ENCODE assay signal across 1 cellular context in the genomic region with DNA sequence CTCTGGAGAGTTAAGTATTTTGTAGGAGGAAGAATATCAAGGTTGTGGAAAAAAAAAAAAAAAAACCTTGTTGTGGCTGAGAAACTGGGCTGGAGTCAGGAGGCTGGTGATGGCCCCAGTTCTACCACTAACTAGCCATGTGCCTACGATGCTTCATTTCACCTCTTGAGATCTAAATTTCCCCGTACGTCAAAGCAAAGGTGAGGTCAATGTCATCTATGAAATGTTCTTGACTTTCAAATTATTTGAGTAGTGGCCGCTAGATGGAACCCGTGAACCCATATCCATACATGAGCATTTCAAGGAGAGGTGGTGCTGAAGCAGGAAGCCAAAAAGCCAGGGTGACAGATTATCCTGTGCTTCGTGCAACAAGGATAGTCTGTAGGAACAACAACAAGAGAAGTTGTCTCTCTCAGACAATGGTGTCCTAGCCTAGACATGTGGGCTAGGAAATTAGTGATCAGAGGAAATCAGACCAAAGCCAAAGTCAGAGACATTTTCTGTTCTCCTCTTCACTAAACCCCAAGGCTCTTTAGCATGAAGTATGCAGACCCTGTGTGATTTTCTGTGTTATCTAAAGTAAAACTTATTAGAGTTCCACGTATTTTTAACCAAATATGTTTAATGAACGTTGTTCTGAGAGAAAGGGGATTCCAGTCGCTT.
TF ChIP-seq lines count a peak whose summit lies in the region.

No MANE protein-coding gene starts in this region.

TF ChIP-seq in GM12878, 131 proteins besides CTCF, POLR2A, EP300 and RAD21 (continued from another document and continues in another):
- TF ChIP-seq, protein P1, sequence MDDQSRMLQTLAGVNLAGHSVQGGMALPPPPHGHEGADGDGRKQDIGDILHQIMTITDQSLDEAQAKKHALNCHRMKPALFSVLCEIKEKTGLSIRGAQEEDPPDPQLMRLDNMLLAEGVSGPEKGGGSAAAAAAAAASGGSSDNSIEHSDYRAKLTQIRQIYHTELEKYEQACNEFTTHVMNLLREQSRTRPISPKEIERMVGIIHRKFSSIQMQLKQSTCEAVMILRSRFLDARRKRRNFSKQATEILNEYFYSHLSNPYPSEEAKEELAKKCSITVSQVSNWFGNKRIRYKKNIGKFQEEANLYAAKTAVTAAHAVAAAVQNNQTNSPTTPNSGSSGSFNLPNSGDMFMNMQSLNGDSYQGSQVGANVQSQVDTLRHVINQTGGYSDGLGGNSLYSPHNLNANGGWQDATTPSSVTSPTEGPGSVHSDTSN (IDR thresholded peaks at IDR 0.05; ENCODE audit: insufficient replicate concordance, low read depth, low read length): no peak
- TF ChIP-seq TCF12 (IDR thresholded peaks at IDR 0.05; ENCODE audit: low read depth, low read length) (0 out of 2 replicates have a peak, but pooled peaks have one; percentile 7), BMI1 (IDR thresholded peaks at IDR 0.05; ENCODE audit: borderline replicate concordance) (no peak), ZZZ3 (IDR thresholded peaks at IDR 0.05; ENCODE audit: control insufficient read depth, insufficient read length, low read depth) (no peak), FOS (IDR thresholded peaks at IDR 0.05; ENCODE audit: borderline replicate concordance, extremely low read depth, insufficient read length) (no peak), MYC (IDR thresholded peaks at IDR 0.05; ENCODE audit: insufficient read depth, insufficient read length, insufficient replicate concordance, low read length, severe bottlenecking) (no peak), NR2C2 (IDR thresholded peaks at IDR 0.05; ENCODE audit: borderline replicate concordance, control insufficient read depth, insufficient read length, low read depth) (no peak), SUPT20H (IDR thresholded peaks at IDR 0.05; ENCODE audit: borderline replicate concordance, control insufficient read depth, low read depth, low read length) (no peak), EGR1 (IDR thresholded peaks at IDR 0.05; ENCODE audit: borderline replicate concordance in 1 of 2, low read depth in 2 of 2, low read length in 2 of 2) (no peak), ETV6 (conservative IDR thresholded peaks at IDR 0.05 in 1 of 2, IDR thresholded peaks at IDR 0.05 in 1 of 2; ENCODE audit: borderline replicate concordance in 1 of 2, low read depth in 1 of 2) (peak in 1 of 2 experiments; percentile 40; a peak in 1 of 4 replicates), SUZ12 (IDR thresholded peaks at IDR 0.05; ENCODE audit: unreplicated experiment) (no peak), YY1 (IDR thresholded peaks at IDR 0.05; ENCODE audit: low read depth, low read length) (peak; percentile 7; the same call in 1 of the 2 replicates), HDGF (IDR thresholded peaks at IDR 0.05) (no peak), BCL11A (IDR thresholded peaks at IDR 0.05; ENCODE audit: low read depth, low read length) (no peak), FOXM1 (IDR thresholded peaks at IDR 0.05; ENCODE audit: low read depth, low read length) (peak; percentile 63; the same call in 1 of the 2 replicates), ATF7 (IDR thresholded peaks at IDR 0.05; ENCODE audit: low read depth) (peak; percentile 83), CBX3 (IDR thresholded peaks at IDR 0.05; ENCODE audit: borderline replicate concordance, low read depth) (no peak), ESRRA (IDR thresholded peaks at IDR 0.05; ENCODE audit: low read length) (peak; percentile 95; the same call in 1 of the 2 replicates)
- TF ChIP-seq, protein P2, sequence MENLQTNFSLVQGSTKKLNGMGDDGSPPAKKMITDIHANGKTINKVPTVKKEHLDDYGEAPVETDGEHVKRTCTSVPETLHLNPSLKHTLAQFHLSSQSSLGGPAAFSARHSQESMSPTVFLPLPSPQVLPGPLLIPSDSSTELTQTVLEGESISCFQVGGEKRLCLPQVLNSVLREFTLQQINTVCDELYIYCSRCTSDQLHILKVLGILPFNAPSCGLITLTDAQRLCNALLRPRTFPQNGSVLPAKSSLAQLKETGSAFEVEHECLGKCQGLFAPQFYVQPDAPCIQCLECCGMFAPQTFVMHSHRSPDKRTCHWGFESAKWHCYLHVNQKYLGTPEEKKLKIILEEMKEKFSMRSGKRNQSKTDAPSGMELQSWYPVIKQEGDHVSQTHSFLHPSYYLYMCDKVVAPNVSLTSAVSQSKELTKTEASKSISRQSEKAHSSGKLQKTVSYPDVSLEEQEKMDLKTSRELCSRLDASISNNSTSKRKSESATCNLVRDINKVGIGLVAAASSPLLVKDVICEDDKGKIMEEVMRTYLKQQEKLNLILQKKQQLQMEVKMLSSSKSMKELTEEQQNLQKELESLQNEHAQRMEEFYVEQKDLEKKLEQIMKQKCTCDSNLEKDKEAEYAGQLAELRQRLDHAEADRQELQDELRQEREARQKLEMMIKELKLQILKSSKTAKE (IDR thresholded peaks at IDR 0.05; ENCODE audit: low read depth, poor library complexity, severe bottlenecking): peak; percentile 62
- TF ChIP-seq, protein P3, sequence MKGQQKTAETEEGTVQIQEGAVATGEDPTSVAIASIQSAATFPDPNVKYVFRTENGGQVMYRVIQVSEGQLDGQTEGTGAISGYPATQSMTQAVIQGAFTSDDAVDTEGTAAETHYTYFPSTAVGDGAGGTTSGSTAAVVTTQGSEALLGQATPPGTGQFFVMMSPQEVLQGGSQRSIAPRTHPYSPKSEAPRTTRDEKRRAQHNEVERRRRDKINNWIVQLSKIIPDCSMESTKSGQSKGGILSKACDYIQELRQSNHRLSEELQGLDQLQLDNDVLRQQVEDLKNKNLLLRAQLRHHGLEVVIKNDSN (IDR thresholded peaks at IDR 0.05; ENCODE audit: borderline replicate concordance, extremely low read length, insufficient read depth, low read depth, low read length): no peak
- TF ChIP-seq, protein P4, sequence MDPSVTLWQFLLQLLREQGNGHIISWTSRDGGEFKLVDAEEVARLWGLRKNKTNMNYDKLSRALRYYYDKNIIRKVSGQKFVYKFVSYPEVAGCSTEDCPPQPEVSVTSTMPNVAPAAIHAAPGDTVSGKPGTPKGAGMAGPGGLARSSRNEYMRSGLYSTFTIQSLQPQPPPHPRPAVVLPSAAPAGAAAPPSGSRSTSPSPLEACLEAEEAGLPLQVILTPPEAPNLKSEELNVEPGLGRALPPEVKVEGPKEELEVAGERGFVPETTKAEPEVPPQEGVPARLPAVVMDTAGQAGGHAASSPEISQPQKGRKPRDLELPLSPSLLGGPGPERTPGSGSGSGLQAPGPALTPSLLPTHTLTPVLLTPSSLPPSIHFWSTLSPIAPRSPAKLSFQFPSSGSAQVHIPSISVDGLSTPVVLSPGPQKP (IDR thresholded peaks at IDR 0.05; ENCODE audit: low read depth, low read length): no peak
- TF ChIP-seq, protein P5, sequence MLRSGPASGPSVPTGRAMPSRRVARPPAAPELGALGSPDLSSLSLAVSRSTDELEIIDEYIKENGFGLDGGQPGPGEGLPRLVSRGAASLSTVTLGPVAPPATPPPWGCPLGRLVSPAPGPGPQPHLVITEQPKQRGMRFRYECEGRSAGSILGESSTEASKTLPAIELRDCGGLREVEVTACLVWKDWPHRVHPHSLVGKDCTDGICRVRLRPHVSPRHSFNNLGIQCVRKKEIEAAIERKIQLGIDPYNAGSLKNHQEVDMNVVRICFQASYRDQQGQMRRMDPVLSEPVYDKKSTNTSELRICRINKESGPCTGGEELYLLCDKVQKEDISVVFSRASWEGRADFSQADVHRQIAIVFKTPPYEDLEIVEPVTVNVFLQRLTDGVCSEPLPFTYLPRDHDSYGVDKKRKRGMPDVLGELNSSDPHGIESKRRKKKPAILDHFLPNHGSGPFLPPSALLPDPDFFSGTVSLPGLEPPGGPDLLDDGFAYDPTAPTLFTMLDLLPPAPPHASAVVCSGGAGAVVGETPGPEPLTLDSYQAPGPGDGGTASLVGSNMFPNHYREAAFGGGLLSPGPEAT (IDR thresholded peaks at IDR 0.05; ENCODE audit: low read depth): peak; percentile 64; the same call in 1 of the 2 replicates
- TF ChIP-seq, protein P6, sequence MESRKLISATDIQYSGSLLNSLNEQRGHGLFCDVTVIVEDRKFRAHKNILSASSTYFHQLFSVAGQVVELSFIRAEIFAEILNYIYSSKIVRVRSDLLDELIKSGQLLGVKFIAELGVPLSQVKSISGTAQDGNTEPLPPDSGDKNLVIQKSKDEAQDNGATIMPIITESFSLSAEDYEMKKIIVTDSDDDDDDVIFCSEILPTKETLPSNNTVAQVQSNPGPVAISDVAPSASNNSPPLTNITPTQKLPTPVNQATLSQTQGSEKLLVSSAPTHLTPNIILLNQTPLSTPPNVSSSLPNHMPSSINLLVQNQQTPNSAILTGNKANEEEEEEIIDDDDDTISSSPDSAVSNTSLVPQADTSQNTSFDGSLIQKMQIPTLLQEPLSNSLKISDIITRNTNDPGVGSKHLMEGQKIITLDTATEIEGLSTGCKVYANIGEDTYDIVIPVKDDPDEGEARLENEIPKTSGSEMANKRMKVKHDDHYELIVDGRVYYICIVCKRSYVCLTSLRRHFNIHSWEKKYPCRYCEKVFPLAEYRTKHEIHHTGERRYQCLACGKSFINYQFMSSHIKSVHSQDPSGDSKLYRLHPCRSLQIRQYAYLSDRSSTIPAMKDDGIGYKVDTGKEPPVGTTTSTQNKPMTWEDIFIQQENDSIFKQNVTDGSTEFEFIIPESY (IDR thresholded peaks at IDR 0.05): no peak
- TF ChIP-seq, protein P7, sequence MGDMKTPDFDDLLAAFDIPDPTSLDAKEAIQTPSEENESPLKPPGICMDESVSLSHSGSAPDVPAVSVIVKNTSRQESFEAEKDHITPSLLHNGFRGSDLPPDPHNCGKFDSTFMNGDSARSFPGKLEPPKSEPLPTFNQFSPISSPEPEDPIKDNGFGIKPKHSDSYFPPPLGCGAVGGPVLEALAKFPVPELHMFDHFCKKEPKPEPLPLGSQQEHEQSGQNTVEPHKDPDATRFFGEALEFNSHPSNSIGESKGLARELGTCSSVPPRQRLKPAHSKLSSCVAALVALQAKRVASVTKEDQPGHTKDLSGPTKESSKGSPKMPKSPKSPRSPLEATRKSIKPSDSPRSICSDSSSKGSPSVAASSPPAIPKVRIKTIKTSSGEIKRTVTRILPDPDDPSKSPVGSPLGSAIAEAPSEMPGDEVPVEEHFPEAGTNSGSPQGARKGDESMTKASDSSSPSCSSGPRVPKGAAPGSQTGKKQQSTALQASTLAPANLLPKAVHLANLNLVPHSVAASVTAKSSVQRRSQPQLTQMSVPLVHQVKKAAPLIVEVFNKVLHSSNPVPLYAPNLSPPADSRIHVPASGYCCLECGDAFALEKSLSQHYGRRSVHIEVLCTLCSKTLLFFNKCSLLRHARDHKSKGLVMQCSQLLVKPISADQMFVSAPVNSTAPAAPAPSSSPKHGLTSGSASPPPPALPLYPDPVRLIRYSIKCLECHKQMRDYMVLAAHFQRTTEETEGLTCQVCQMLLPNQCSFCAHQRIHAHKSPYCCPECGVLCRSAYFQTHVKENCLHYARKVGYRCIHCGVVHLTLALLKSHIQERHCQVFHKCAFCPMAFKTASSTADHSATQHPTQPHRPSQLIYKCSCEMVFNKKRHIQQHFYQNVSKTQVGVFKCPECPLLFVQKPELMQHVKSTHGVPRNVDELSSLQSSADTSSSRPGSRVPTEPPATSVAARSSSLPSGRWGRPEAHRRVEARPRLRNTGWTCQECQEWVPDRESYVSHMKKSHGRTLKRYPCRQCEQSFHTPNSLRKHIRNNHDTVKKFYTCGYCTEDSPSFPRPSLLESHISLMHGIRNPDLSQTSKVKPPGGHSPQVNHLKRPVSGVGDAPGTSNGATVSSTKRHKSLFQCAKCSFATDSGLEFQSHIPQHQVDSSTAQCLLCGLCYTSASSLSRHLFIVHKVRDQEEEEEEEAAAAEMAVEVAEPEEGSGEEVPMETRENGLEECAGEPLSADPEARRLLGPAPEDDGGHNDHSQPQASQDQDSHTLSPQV (IDR thresholded peaks at IDR 0.05): no peak
- TF ChIP-seq, protein P8, sequence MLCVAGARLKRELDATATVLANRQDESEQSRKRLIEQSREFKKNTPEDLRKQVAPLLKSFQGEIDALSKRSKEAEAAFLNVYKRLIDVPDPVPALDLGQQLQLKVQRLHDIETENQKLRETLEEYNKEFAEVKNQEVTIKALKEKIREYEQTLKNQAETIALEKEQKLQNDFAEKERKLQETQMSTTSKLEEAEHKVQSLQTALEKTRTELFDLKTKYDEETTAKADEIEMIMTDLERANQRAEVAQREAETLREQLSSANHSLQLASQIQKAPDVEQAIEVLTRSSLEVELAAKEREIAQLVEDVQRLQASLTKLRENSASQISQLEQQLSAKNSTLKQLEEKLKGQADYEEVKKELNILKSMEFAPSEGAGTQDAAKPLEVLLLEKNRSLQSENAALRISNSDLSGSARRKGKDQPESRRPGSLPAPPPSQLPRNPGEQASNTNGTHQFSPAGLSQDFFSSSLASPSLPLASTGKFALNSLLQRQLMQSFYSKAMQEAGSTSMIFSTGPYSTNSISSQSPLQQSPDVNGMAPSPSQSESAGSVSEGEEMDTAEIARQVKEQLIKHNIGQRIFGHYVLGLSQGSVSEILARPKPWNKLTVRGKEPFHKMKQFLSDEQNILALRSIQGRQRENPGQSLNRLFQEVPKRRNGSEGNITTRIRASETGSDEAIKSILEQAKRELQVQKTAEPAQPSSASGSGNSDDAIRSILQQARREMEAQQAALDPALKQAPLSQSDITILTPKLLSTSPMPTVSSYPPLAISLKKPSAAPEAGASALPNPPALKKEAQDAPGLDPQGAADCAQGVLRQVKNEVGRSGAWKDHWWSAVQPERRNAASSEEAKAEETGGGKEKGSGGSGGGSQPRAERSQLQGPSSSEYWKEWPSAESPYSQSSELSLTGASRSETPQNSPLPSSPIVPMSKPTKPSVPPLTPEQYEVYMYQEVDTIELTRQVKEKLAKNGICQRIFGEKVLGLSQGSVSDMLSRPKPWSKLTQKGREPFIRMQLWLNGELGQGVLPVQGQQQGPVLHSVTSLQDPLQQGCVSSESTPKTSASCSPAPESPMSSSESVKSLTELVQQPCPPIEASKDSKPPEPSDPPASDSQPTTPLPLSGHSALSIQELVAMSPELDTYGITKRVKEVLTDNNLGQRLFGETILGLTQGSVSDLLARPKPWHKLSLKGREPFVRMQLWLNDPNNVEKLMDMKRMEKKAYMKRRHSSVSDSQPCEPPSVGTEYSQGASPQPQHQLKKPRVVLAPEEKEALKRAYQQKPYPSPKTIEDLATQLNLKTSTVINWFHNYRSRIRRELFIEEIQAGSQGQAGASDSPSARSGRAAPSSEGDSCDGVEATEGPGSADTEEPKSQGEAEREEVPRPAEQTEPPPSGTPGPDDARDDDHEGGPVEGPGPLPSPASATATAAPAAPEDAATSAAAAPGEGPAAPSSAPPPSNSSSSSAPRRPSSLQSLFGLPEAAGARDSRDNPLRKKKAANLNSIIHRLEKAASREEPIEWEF (IDR thresholded peaks at IDR 0.05; ENCODE audit: insufficient replicate concordance, low read depth, low read length): peak; percentile 14
- TF ChIP-seq, protein P9, sequence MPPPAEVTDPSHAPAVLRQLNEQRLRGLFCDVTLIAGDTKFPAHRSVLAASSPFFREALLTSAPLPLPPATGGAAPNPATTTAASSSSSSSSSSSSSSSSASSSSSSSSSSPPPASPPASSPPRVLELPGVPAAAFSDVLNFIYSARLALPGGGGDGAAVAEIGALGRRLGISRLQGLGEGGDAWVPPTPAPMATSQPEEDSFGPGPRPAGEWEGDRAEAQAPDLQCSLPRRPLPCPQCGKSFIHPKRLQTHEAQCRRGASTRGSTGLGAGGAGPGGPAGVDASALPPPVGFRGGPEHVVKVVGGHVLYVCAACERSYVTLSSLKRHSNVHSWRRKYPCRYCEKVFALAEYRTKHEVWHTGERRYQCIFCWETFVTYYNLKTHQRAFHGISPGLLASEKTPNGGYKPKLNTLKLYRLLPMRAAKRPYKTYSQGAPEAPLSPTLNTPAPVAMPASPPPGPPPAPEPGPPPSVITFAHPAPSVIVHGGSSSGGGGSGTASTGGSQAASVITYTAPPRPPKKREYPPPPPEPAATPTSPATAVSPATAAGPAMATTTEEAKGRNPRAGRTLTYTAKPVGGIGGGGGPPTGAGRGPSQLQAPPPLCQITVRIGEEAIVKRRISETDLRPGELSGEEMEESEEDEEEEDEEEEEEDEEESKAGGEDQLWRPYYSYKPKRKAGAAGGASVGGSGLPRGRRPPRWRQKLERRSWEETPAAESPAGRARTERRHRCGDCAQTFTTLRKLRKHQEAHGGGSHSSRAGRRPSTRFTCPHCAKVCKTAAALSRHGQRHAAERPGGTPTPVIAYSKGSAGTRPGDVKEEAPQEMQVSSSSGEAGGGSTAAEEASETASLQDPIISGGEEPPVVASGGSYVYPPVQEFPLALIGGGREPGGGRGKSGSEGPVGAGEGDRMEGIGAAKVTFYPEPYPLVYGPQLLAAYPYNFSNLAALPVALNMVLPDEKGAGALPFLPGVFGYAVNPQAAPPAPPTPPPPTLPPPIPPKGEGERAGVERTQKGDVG (CRISPR knock-in tag; IDR thresholded peaks at IDR 0.05): no peak
